8 cellular contexts compared by ENCODE assay signal in the genomic region with DNA sequence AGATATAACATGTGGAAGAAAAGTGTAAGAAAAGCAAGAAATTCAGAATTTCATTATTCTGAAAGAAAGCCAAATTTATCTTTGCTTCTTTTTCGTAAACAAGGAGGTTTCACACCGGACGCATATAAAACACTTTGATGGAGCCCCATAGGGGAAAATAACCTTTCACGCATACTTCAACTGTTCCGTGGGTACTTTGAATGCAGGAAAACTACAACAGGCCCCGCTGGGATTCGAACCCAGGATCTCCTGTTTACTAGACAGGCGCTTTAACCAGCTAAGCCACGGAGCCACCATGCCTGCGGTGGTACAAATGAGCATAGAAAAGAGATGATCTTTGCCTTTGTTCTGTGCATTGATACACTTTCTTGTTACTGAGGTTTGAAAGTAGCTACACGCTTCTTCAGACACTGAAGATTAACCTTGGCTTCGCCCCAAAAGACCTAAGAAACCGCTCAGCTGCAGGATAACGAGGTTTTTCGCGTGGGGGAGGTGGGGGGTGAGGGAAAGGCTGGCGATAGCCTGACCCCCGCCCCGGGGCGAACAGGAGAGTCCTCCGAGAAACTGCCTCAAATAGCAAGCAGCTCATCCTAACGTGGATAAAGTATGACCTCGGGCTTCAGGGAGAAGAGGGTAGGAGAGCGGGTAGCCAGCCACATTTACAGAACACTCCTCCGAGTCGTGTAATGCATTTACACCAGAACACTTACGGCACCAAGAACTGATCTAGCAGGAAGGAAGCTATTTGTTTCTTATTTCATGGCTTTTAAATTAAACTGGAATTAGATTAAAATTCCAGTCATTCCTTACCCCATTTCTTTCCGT. TPM values are rescaled to one million over a fixed set of nuclear protein-coding genes. Genes with fewer than 3 reads are reported as not detected.
DNase-seq lines count a peak whose midpoint lies in the region; ATAC-seq and TF ChIP-seq lines count a peak whose summit lies in the region.

No MANE protein-coding gene starts in this region.

- H3K9me3 ChIP-seq in esophagus (ENCODE audit: control insufficient read depth in 2 of 2, insufficient read depth in 1 of 2, low read depth in 1 of 2, low read length in 1 of 2) (no peaks in the 10 kb centered on the region), mucosa of stomach (ENCODE audit: control insufficient read depth, low read length) (no peaks in the 10 kb centered on the region)

- ATAC-seq in GM21619 (IDR thresholded peaks at IDR 0.05; ENCODE audit: unreplicated experiment): no peak

- 0 to 1% methylated on average over 28 of the region's 28 CpGs for WGBS in esophagus, 2 donors

- in situ Hi-C loops in KBM-7 (cut with MboI; ENCODE audit: low pct_unique_long_range_greater_than_20kb, low sequenced_read_pairs): loop anchor here (25.0 kb wide), 1 partner anchor 196 kb away; no protein-coding TSS in a partner anchor

- peak overlapping the region; percentile 64 to 86 for H3K27ac ChIP-seq in esophagus (ENCODE audit: low read depth in 2 of 2, low read length in 1 of 2)

- DNase-seq in KBM-7 (peak; percentile 96), OCI-M1 (lab: John Stamatoyannopoulos, UW) (peak; percentile 99), activated T-cell treated with anti-CD3 and anti-CD28 coated beads for 48 hours (ENCODE audit: low read depth) (peak; percentile 88)
- DNase-seq in stimulated activated CD8-positive, alpha-beta memory T cell treated with anti-CD3 and anti-CD28 coated beads, Interleukin-4, amount 100 ng/mL, for 4 hours (ENCODE audit: low read depth in 2 of 2, low spot score in 1 of 2): peak; percentile 85 to 98

- TF ChIP-seq CTCF in GM12875 (IDR thresholded peaks at IDR 0.05; ENCODE audit: borderline replicate concordance, insufficient read depth, low read depth, low read length): no peak

- peaks cover 0 to 2% of the 10 kb centered on the region in 2 donors for H3K4me1 ChIP-seq in esophagus (ENCODE audit: control insufficient read depth in 2 of 2, insufficient read depth in 2 of 2, low read length in 1 of 2)
- peaks cover 7% of the 10 kb centered on the region for H3K4me1 ChIP-seq in mucosa of stomach (ENCODE audit: control insufficient read depth, insufficient read depth, low read length)

- peak overlapping the region; percentile 69 for H3K9ac ChIP-seq in mucosa of stomach (ENCODE audit: low read length)

- peak overlapping the region; percentile 47 for H3K4me3 ChIP-seq in GM12875 (ENCODE audit: low read depth, low read length)
- peak overlapping the region; percentile 39 to 82 for H3K4me3 ChIP-seq in esophagus (ENCODE audit: low read depth in 1 of 2, low read length in 2 of 2)
- peak overlapping the region; percentile 12 for H3K4me3 ChIP-seq in mucosa of stomach (ENCODE audit: low read length)

- H3K27me3 ChIP-seq in esophagus (ENCODE audit: control insufficient read depth in 1 of 2, insufficient read depth in 2 of 2, low read length in 2 of 2): no peaks in the 10 kb centered on the region
- no peaks in the 10 kb centered on the region for H3K27me3 ChIP-seq in mucosa of stomach (ENCODE audit: control insufficient read depth, insufficient read depth, low read length)

- H3K36me3 ChIP-seq in esophagus (ENCODE audit: control insufficient read depth in 2 of 2, insufficient read depth in 2 of 2, low read length in 1 of 2) (no peaks in the 10 kb centered on the region), mucosa of stomach (ENCODE audit: control insufficient read depth, insufficient read depth, low read length) (no peaks in the 10 kb centered on the region)

RNA-seq across cellular contexts. Expression of gene HMGN4, which starts 5.3 kb away (rescaled TPM):
- polyA plus RNA-seq in esophagus: 10 to 100 TPM in 1 of 2 donors, 1 to 10 TPM in 1; 6.4 to 27.5 TPM

RNA-seq across cellular contexts. Expression of gene BTN1A1, which starts 32.8 kb away (rescaled TPM):
- not detected for polyA plus RNA-seq in esophagus
